1 cellular context compared by ENCODE assay signal in the genomic region with DNA sequence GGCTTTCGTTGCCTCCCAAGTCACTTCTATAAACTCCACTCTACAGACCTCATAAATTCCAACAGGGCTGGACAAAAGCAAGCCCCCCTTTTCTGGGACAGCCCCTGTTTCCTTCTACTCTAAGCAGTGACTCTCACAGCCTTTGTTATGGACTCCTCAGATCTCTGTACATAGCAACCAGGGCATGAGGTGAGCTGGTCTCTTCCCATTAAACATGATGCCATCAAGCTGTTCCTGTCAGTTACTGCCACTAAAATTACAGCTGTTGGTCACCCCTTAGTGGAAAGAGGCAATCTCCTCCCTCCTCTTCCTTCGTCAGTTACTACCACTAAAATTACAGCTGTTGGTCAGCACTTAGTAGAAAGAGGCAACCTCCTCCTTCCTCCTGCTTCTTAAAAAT.
TF ChIP-seq lines count a peak whose summit lies in the region.

No MANE protein-coding gene starts in this region.

TF ChIP-seq in GM23338, 12 proteins besides CTCF, POLR2A, EP300 and RAD21 (continued from another document):
- TF ChIP-seq, protein P1, sequence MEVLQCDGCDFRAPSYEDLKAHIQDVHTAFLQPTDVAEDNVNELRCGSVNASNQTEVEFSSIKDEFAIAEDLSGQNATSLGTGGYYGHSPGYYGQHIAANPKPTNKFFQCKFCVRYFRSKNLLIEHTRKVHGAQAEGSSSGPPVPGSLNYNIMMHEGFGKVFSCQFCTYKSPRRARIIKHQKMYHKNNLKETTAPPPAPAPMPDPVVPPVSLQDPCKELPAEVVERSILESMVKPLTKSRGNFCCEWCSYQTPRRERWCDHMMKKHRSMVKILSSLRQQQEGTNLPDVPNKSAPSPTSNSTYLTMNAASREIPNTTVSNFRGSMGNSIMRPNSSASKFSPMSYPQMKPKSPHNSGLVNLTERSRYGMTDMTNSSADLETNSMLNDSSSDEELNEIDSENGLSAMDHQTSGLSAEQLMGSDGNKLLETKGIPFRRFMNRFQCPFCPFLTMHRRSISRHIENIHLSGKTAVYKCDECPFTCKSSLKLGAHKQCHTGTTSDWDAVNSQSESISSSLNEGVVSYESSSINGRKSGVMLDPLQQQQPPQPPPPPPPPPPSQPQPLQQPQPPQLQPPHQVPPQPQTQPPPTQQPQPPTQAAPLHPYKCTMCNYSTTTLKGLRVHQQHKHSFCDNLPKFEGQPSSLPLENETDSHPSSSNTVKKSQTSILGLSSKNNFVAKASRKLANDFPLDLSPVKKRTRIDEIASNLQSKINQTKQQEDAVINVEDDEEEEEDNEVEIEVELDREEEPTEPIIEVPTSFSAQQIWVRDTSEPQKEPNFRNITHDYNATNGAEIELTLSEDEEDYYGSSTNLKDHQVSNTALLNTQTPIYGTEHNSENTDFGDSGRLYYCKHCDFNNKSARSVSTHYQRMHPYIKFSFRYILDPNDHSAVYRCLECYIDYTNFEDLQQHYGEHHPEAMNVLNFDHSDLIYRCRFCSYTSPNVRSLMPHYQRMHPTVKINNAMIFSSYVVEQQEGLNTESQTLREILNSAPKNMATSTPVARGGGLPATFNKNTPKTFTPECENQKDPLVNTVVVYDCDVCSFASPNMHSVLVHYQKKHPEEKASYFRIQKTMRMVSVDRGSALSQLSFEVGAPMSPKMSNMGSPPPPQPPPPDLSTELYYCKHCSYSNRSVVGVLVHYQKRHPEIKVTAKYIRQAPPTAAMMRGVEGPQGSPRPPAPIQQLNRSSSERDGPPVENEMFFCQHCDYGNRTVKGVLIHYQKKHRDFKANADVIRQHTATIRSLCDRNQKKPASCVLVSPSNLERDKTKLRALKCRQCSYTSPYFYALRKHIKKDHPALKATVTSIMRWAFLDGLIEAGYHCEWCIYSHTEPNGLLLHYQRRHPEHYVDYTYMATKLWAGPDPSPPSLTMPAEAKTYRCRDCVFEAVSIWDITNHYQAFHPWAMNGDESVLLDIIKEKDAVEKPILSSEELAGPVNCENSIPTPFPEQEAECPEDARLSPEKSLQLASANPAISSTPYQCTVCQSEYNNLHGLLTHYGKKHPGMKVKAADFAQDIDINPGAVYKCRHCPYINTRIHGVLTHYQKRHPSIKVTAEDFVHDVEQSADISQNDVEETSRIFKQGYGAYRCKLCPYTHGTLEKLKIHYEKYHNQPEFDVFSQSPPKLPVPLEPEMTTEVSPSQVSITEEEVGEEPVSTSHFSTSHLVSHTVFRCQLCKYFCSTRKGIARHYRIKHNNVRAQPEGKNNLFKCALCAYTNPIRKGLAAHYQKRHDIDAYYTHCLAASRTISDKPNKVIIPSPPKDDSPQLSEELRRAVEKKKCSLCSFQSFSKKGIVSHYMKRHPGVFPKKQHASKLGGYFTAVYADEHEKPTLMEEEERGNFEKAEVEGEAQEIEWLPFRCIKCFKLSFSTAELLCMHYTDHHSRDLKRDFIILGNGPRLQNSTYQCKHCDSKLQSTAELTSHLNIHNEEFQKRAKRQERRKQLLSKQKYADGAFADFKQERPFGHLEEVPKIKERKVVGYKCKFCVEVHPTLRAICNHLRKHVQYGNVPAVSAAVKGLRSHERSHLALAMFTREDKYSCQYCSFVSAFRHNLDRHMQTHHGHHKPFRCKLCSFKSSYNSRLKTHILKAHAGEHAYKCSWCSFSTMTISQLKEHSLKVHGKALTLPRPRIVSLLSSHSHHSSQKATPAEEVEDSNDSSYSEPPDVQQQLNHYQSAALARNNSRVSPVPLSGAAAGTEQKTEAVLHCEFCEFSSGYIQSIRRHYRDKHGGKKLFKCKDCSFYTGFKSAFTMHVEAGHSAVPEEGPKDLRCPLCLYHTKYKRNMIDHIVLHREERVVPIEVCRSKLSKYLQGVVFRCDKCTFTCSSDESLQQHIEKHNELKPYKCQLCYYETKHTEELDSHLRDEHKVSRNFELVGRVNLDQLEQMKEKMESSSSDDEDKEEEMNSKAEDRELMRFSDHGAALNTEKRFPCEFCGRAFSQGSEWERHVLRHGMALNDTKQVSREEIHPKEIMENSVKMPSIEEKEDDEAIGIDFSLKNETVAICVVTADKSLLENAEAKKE (CRISPR knock-in tag; IDR thresholded peaks at IDR 0.05): no peak
- no peak for TF ChIP-seq ZNF331 (CRISPR knock-in tag; IDR thresholded peaks at IDR 0.05; ENCODE audit: low read depth)
